Comparison of ENCODE assay signal across 8 cellular contexts in genomic region chr3:52670621-52671521, GRCh38. TPM values are rescaled to one million over a fixed set of nuclear protein-coding genes. Genes with fewer than 3 reads are reported as not detected.
DNase-seq lines count a peak whose midpoint lies in the region; ATAC-seq and TF ChIP-seq lines count a peak whose summit lies in the region.

No MANE protein-coding gene starts in this region.

- H3K4me1 ChIP-seq in ACC112 (ENCODE audit: control insufficient read depth, insufficient read depth, low read length, unreplicated experiment): peaks cover 31% of the 10 kb centered on the region

- no peak for TF ChIP-seq CTCF in epithelial cell of proximal tubule (conservative IDR thresholded peaks at IDR 0.05; ENCODE audit: low read depth, low read length)

- H3K27ac Mint-ChIP-seq in T-helper 2 cell treated with Interferon-gamma antibody and Interleukin-4, amounts not matched to agents 5 μg/mL and 100 μg/mL, for 36 hours: peak overlapping the region; percentile 86

- DNase-seq in T-helper 2 cell treated with Interferon-gamma antibody and Interleukin-4, amounts not matched to agents 5 μg/mL and 100 μg/mL, for 36 hours (ENCODE audit: low spot score): peak; percentile 76
- DNase-seq in epithelial cell of proximal tubule (ENCODE audit: low read depth) (peak; percentile 100), pulmonary artery endothelial cell (ENCODE audit: low read depth, low spot score) (peak; percentile 93), NCI-H1417 treated with DMSO at 0.1 percent for 48 hours (lab: John Stamatoyannopoulos, UW) (no peak)

- H2AFZ ChIP-seq in ACC112 (ENCODE audit: low read length, unreplicated experiment): no peak overlapping the region

- H3K36me3 ChIP-seq in ACC112 (ENCODE audit: insufficient read depth, low read length): peaks cover 17% of the 10 kb centered on the region

- H3K27me3 Mint-ChIP-seq in T-helper 2 cell treated with Interferon-gamma antibody and Interleukin-4, amounts not matched to agents 5 μg/mL and 100 μg/mL, for 36 hours (ENCODE audit: low read depth): no peaks in the 10 kb centered on the region

- ATAC-seq in GM18909 (IDR thresholded peaks at IDR 0.05; ENCODE audit: poor library complexity, unreplicated experiment): peak; percentile 74
- ATAC-seq in HG03354 (IDR thresholded peaks at IDR 0.05; ENCODE audit: poor library complexity, severe bottlenecking, unreplicated experiment): peak; percentile 78
- ATAC-seq in GM18505 (IDR thresholded peaks at IDR 0.05; ENCODE audit: unreplicated experiment): no peak

- peaks cover 19% of the 10 kb centered on the region for H3K79me2 ChIP-seq in ACC112 (ENCODE audit: control insufficient read depth, insufficient read depth, low read length, unreplicated experiment)

- H3K9me3 Mint-ChIP-seq in T-helper 2 cell treated with Interferon-gamma antibody and Interleukin-4, amounts not matched to agents 5 μg/mL and 100 μg/mL, for 36 hours: no peaks in the 10 kb centered on the region

- no peak for TF ChIP-seq POLR2A in GM18505 (IDR thresholded peaks at IDR 0.05; ENCODE audit: borderline replicate concordance, extremely low read depth, insufficient read depth, insufficient read length)

- no peaks in the 10 kb centered on the region for H3K27me3 ChIP-seq in ACC112 (ENCODE audit: insufficient read depth, low read length)

- H3K36me3 Mint-ChIP-seq in T-helper 2 cell treated with Interferon-gamma antibody and Interleukin-4, amounts not matched to agents 5 μg/mL and 100 μg/mL, for 36 hours (ENCODE audit: low read depth): peaks cover 45% of the 10 kb centered on the region

- H3K4me1 Mint-ChIP-seq in T-helper 2 cell treated with Interferon-gamma antibody and Interleukin-4, amounts not matched to agents 5 μg/mL and 100 μg/mL, for 36 hours (ENCODE audit: low read depth): peaks cover 28% of the 10 kb centered on the region

- H3K27ac ChIP-seq in ACC112 (ENCODE audit: low read depth, low read length): peak overlapping the region; percentile 98

- H3K4me3 Mint-ChIP-seq in T-helper 2 cell treated with Interferon-gamma antibody and Interleukin-4, amounts not matched to agents 5 μg/mL and 100 μg/mL, for 36 hours: peak overlapping the region; percentile 58

- H3K4me3 ChIP-seq in ACC112 (ENCODE audit: low read depth, low read length) (peak overlapping the region; percentile 41), epithelial cell of proximal tubule (ENCODE audit: low read depth, low read length) (no peak overlapping the region)

RNA-seq across cellular contexts. Expression of gene PBRM1, which starts 14.8 kb away (rescaled TPM):
- total RNA-seq in epithelial cell of proximal tubule (40.5 and 51.5 TPM in 2 replicates), pulmonary artery endothelial cell (63.0 and 92.9 TPM in 2 replicates)

RNA-seq across cellular contexts. Expression of gene GNL3, which starts 15.0 kb away (rescaled TPM):
- total RNA-seq in epithelial cell of proximal tubule (128 and 141 TPM in 2 replicates), pulmonary artery endothelial cell (124 and 133 TPM in 2 replicates)

RNA-seq across cellular contexts. Expression of gene GLT8D1, which starts 34.7 kb away (rescaled TPM):
- 59.2 and 59.5 TPM in 2 replicates for total RNA-seq in epithelial cell of proximal tubule
- total RNA-seq in pulmonary artery endothelial cell: 70.2 and 76.6 TPM in 2 replicates

RNA-seq across cellular contexts. Expression of gene SPCS1, which starts 35.0 kb away (rescaled TPM):
- total RNA-seq in epithelial cell of proximal tubule: 171 and 212 TPM in 2 replicates
- total RNA-seq in pulmonary artery endothelial cell: 53.0 and 65.0 TPM in 2 replicates
